15 cellular contexts compared by ENCODE assay signal in genomic region chr16:76976101-76976500, GRCh38.
A peak's percentile ranks its signal among the peaks of the same experiment; 100 is the strongest.
DNase-seq lines count a peak whose midpoint lies in the region; ATAC-seq, FAIRE-seq and TF ChIP-seq lines count a peak whose summit lies in the region.
"Had no signal": no experiment of that assay in that cellular context is flagged by ENCODE, and none has a peak within 500 bp of the region (broad histone marks: within the 10 kb centered on the region; RNA-seq: fewer than 3 reads in every experiment).

No MANE protein-coding gene starts in this region.

- peaks cover 2% of the 10 kb centered on the region for H3K4me1 Mint-ChIP-seq in activated CD8-positive, alpha-beta T cell treated with anti-CD3 and anti-CD28 coated beads for 36 hours (ENCODE audit: low read depth)

- H3K27me3 ChIP-seq in pancreas: no peaks in the 10 kb centered on the region
- H3K27me3 ChIP-seq: right atrium auricular region had no signal

- H3K36me3 Mint-ChIP-seq in activated CD8-positive, alpha-beta T cell treated with anti-CD3 and anti-CD28 coated beads for 36 hours (ENCODE audit: low read depth): no peaks in the 10 kb centered on the region

- H3K9me3 ChIP-seq in pancreas: no peaks in the 10 kb centered on the region
- H3K9me3 ChIP-seq: right atrium auricular region had no signal

- no peaks in the 10 kb centered on the region for H3K4me1 ChIP-seq in pancreas
- H3K4me1 ChIP-seq: right atrium auricular region had no signal

- CTCF ChIA-PET in activated CD8-positive, alpha-beta T cell treated with anti-CD3 and anti-CD28 coated beads for 36 hours (lab: Charles Lee): no interaction called here

- H3K27ac ChIP-seq in pancreas: no peak overlapping the region
- H3K27ac ChIP-seq: right atrium auricular region had no signal

- H3K9me3 Mint-ChIP-seq in activated CD8-positive, alpha-beta T cell treated with anti-CD3 and anti-CD28 coated beads for 36 hours: peaks cover 8% of the 10 kb centered on the region
- H3K9me3 Mint-ChIP-seq: effector memory CD8-positive, alpha-beta T cell had no signal

- no peaks in the 10 kb centered on the region for H3K36me3 ChIP-seq in pancreas
- H3K36me3 ChIP-seq: right atrium auricular region had no signal

- WGBS in pancreas, 2 donors: 85 to 88% methylated on average over 3 of the region's 3 CpGs

- peak; percentile 99 for ATAC-seq in GM18867 (IDR thresholded peaks at IDR 0.05; ENCODE audit: unreplicated experiment)
- peak; percentile 96 for ATAC-seq in GM21390 (IDR thresholded peaks at IDR 0.05; ENCODE audit: unreplicated experiment)
- ATAC-seq in HG03103 (IDR thresholded peaks at IDR 0.05; ENCODE audit: low read depth, unreplicated experiment): peak; percentile 99
- peak; percentile 79 for ATAC-seq in activated CD8-positive, alpha-beta T cell treated with anti-CD3 and anti-CD28 coated beads for 36 hours
- no peak for ATAC-seq in pancreas
- ATAC-seq: effector memory CD8-positive, alpha-beta T cell had no signal

- no peak overlapping the region for H3K4me3 ChIP-seq in pancreas
- H3K4me3 ChIP-seq: right atrium auricular region had no signal

- H3K27me3 Mint-ChIP-seq in activated CD8-positive, alpha-beta T cell treated with anti-CD3 and anti-CD28 coated beads for 36 hours: peaks cover 5% of the 10 kb centered on the region
- H3K27me3 Mint-ChIP-seq: effector memory CD8-positive, alpha-beta T cell had no signal

- DNase-seq in activated CD8-positive, alpha-beta T cell treated with anti-CD3 and anti-CD28 coated beads for 36 hours: no peak
- DNase-seq in NCI-H2171 treated with DMSO at 0.1 percent for 48 hours (lab: John Stamatoyannopoulos, UW) (no peak), pancreas (no peak), NCI-H128 (lab: John Stamatoyannopoulos, UW; ENCODE audit: unreplicated experiment) (no peak), retina (no peak)
- DNase-seq: activated CD4-positive, alpha-beta T cell treated with anti-CD3 and anti-CD28 coated beads for 4 hours; amniotic stem cell; effector memory CD8-positive, alpha-beta T cell; hippocampal formation; IMR-90; SHP77 had no signal

- no peak overlapping the region for H3K27ac Mint-ChIP-seq in activated CD8-positive, alpha-beta T cell treated with anti-CD3 and anti-CD28 coated beads for 36 hours
- H3K27ac Mint-ChIP-seq: effector memory CD8-positive, alpha-beta T cell had no signal

- no peak for TF ChIP-seq CTCF in activated CD8-positive, alpha-beta T cell treated with anti-CD3 and anti-CD28 coated beads for 36 hours (IDR thresholded peaks at IDR 0.05)
- TF ChIP-seq CTCF in pancreas (IDR thresholded peaks at IDR 0.05): no peak

- FAIRE-seq in pancreas (lab: Jason Lieb, UNC): no peak

- intact Hi-C loops in activated CD8-positive, alpha-beta T cell treated with anti-CD3 and anti-CD28 coated beads for 36 hours (cut with micrococcal nuclease): no loop called here
- intact Hi-C loops in pancreas (cut with DNase I): no loop called here

- POLR2A ChIA-PET in activated CD8-positive, alpha-beta T cell treated with anti-CD3 and anti-CD28 coated beads for 36 hours (lab: Charles Lee): no interaction called here

- no peak overlapping the region for H3K4me3 Mint-ChIP-seq in activated CD8-positive, alpha-beta T cell treated with anti-CD3 and anti-CD28 coated beads for 36 hours
- H3K4me3 Mint-ChIP-seq: effector memory CD8-positive, alpha-beta T cell had no signal

Comparison
In these comparisons a context has a peak if more than half of its experiments do, and no peak if none do; other contexts are left out.
1. ATAC-seq: peak in GM18867 (single experiment), GM21390 (single experiment), HG03103 (single experiment) and activated CD8-positive, alpha-beta T cell treated with anti-CD3 and anti-CD28 coated beads for 36 hours (single experiment); none in pancreas (0 of 4).